1 cellular context compared by ENCODE assay signal in the genomic region with DNA sequence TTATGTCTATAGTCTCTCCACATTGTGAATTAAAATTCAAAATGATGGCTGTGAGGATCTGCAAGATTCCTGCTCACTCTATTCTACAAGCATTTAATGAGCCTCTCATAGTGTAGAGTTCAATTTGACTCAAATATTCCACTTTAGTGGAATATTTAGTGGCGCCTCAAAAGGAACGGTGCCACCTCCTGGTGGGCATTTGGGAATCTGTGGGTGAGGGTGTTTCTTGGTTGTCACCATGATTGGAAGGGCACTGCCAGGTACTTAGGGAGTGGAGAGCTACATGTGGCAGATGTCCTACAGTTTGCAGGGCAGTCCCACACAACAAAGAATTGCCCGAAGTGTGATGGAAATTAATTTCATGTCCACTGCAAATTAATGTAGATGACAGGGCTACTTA.
TF ChIP-seq lines count a peak whose summit lies in the region.

No MANE protein-coding gene starts in this region.

TF ChIP-seq in H1, 55 proteins besides CTCF, POLR2A, EP300 and RAD21 (continued from another document):
- TF ChIP-seq, protein P1, sequence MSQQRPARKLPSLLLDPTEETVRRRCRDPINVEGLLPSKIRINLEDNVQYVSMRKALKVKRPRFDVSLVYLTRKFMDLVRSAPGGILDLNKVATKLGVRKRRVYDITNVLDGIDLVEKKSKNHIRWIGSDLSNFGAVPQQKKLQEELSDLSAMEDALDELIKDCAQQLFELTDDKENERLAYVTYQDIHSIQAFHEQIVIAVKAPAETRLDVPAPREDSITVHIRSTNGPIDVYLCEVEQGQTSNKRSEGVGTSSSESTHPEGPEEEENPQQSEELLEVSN (IDR thresholded peaks at IDR 0.05): no peak
- TF ChIP-seq TBP (IDR thresholded peaks at IDR 0.05; ENCODE audit: low read depth, low read length) (no peak), RNF2 (IDR thresholded peaks at IDR 0.05; ENCODE audit: borderline replicate concordance, low read depth, low read length, missing control alignments, poor library complexity, severe bottlenecking) (no peak), KDM4A (IDR thresholded peaks at IDR 0.05; ENCODE audit: low read depth, low read length, severe bottlenecking) (no peak), GTF2F1 (IDR thresholded peaks at IDR 0.05; ENCODE audit: borderline replicate concordance, low read depth, low read length) (no peak), SAP30 (IDR thresholded peaks at IDR 0.05; ENCODE audit: insufficient read depth, insufficient replicate concordance, low read length) (no peak)
